In the genomic region with DNA sequence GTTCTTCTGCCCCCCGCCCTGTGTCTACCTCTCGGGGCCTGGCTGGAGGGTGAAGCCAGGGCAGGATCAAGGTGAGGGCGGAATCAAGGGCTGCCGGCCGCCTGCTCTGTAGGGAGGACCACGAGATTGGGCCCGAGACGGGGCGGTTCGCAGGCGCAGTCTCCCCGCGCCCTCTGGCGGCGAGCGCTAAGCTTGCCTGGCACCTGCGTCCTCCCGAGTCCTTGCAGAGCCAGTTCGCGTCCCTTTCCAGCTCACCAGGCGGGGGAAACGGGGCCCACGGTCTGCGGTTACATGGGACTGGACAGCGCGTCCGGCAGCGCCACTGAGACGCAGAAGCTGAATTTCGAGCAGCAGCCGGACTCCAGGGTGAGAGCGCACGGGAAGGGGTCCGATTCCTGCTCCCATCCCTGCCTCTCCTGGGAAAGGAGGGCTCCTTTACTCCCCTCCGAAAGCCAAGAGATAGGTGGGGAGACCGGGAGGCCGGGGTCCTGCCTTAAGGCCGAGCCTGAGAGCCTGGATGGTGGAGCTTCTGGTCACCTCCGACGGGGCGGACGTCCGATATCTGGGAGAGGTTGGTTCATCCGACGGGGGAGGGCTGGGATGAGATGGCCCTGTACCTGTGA, we compare ENCODE assay signal across 8 cellular contexts.
DNase-seq lines count a peak whose midpoint lies in the region; ATAC-seq, FAIRE-seq and TF ChIP-seq lines count a peak whose summit lies in the region.

No MANE protein-coding gene starts in this region.

- peak overlapping the region; percentile 43; the same call in 1 of the 2 replicates for H3K4me3 ChIP-seq in iPS-20b (ENCODE audit: low read length)

- H3K36me3 ChIP-seq in iPS-20b (ENCODE audit: insufficient read depth, low read depth, low read length) = no peaks in the 10 kb centered on the region

- peak; percentile 82 for DNase-seq in D721Med (ENCODE audit: insufficient read length, low spot score)
- peak; percentile 97 for DNase-seq in HuH-7.5 (ENCODE audit: low spot score)
- DNase-seq in T-helper 1 cell = peak in 4 of 5 donors; percentile 35 to 71 (median 42)
- peak; percentile 42 for DNase-seq in amniotic stem cell (lab: John Stamatoyannopoulos, UW)
- peak; percentile 70 for DNase-seq in stimulated activated CD4-positive, alpha-beta T cell treated with anti-CD3 and anti-CD28 coated beads, Interleukin-1b, Interleukin-23, amount 100 ng/mL, for 48 hours
- no peak for DNase-seq in cerebellar nuclear complex (lab: John Stamatoyannopoulos, UW)

- no peak overlapping the region for H3K9ac ChIP-seq in iPS-20b (ENCODE audit: low read depth, low read length)

- H3K27ac ChIP-seq in iPS-20b (ENCODE audit: low read length) = no peak overlapping the region

- H3K27me3 ChIP-seq in iPS-20b (ENCODE audit: insufficient read depth, low read length) = peaks cover 30% of the 10 kb centered on the region

- no peak for ATAC-seq in HG02884 (IDR thresholded peaks at IDR 0.05; ENCODE audit: unreplicated experiment)

- no peak for FAIRE-seq in D721Med (lab: Jason Lieb, UNC)

- TF ChIP-seq CTCF in D721Med (IDR thresholded peaks at IDR 0.05; ENCODE audit: insufficient read depth, missing control alignments) = peak; percentile 67

- H3K9me3 ChIP-seq in iPS-20b (ENCODE audit: insufficient read depth, low read depth, low read length) = no peaks in the 10 kb centered on the region

- H3K4me1 ChIP-seq in iPS-20b (ENCODE audit: insufficient read depth, low read length) = peaks cover 4% of the 10 kb centered on the region; the same call in 1 of the 2 replicates

Comparison
In these comparisons a context has a peak if more than half of its experiments do, and no peak if none do; other contexts are left out.
1. DNase-seq: peak in D721Med (single experiment), HuH-7.5 (single experiment), T-helper 1 cell (4 of 5), amniotic stem cell (single experiment) and stimulated activated CD4-positive, alpha-beta T cell treated with anti-CD3 and anti-CD28 coated beads, Interleukin-1b, Interleukin-23, amount 100 ng/mL, for 48 hours (single experiment); none in cerebellar nuclear complex (0 of 2).